9 cellular contexts compared by ENCODE assay signal in the genomic region with DNA sequence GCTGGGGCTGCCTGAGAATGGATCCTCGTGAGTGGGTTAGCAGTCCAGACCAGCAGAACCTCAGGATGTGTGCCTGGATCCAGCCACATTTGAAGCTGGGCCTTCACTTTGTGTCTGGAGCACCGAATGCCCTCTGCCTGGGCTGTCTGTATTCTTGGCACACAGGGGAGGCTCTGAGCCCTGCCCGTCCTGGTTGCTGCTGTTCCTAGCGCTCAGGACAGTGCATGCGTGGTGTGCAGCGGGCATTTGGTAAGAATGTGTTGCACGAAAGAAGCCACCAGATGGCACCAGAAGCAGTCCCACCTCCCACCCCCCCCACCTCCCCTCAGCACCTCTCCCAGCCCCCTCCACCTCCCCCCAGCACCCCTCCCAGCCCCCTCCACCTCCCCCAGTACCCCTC. TPM values are rescaled to one million over a fixed set of nuclear protein-coding genes. Genes with fewer than 3 reads are reported as not detected.
DNase-seq lines count a peak whose midpoint lies in the region; ATAC-seq, FAIRE-seq and TF ChIP-seq lines count a peak whose summit lies in the region.
"Had no signal": no experiment of that assay in that cellular context is flagged by ENCODE, and none has a peak within 500 bp of the region (broad histone marks: within the 10 kb centered on the region; RNA-seq: fewer than 3 reads in every experiment).

No MANE protein-coding gene starts in this region.

- no peaks in the 10 kb centered on the region for H3F3A ChIP-seq in OCI-LY1 (ENCODE audit: insufficient read depth, low read length)

- H3K4me1 ChIP-seq in OCI-LY1 (ENCODE audit: insufficient read depth, low read length, severe bottlenecking) = peaks cover 19% of the 10 kb centered on the region
- H3K4me1 ChIP-seq in keratinocyte (ENCODE audit: control insufficient read depth, extremely low read depth, insufficient read depth, low read length) = peaks cover 12% of the 10 kb centered on the region
- H3K4me1 ChIP-seq in tibial nerve = peaks cover 0 to 57% (median 26%) of the 10 kb centered on the region in 4 donors

- no peak overlapping the region for H3K4me2 ChIP-seq in OCI-LY1 (ENCODE audit: low read length)
- no peak overlapping the region for H3K4me2 ChIP-seq in keratinocyte (ENCODE audit: control insufficient read depth, extremely low read depth, insufficient read depth, low read depth, low read length)

- no peak overlapping the region for H3K9ac ChIP-seq in OCI-LY1 (ENCODE audit: low read length)
- no peak overlapping the region for H3K9ac ChIP-seq in keratinocyte (ENCODE audit: control insufficient read depth, extremely low read depth, insufficient read depth, low read length)

- TF ChIP-seq CTCF in OCI-LY1 (IDR thresholded peaks at IDR 0.05; ENCODE audit: low read length) = peak; percentile 19; the same call in 1 of the 2 replicates
- peak; percentile 11 to 71 (median 19) for TF ChIP-seq CTCF in keratinocyte (optimal IDR thresholded peaks at IDR 0.05 in 1 of 3, IDR thresholded peaks at IDR 0.05 in 1 of 3, conservative IDR thresholded peaks at IDR 0.05 in 1 of 3; ENCODE audit: extremely low read depth in 1 of 3, insufficient read depth in 2 of 3, low read length in 3 of 3)
- TF ChIP-seq CTCF in tibial nerve (IDR thresholded peaks at IDR 0.05) = peak; percentile 25 to 46 (median 32)

- H3K27me3 ChIP-seq in OCI-LY1 (ENCODE audit: insufficient read depth, low read length) (no peaks in the 10 kb centered on the region; the same call in 1 of the 2 replicates), keratinocyte (ENCODE audit: control insufficient read depth, extremely low read depth, insufficient read depth, low read length) (no peaks in the 10 kb centered on the region), tibial nerve (peaks cover 0 to 12% of the 10 kb centered on the region in 2 donors)

- 21 to 28% methylated on average over 6 to 7 of the region's 7 CpGs for WGBS in tibial nerve, 2 donors

- dilution Hi-C loops in keratinocyte (cut with MboI; ENCODE audit: extremely low pct_ligation_motif_present, low sequenced_read_pairs) = no loop called here

- H2AFZ ChIP-seq in OCI-LY1 (ENCODE audit: low read length) (no peak overlapping the region), keratinocyte (ENCODE audit: control insufficient read depth, low read length) (no peak overlapping the region)

- no peak for TF ChIP-seq POLR2A in GM12891 (IDR thresholded peaks at IDR 0.05; ENCODE audit: low read depth, low read length)
- TF ChIP-seq POLR2A in tibial nerve (IDR thresholded peaks at IDR 0.05) = no peak

- H3K27ac ChIP-seq in OCI-LY1 (ENCODE audit: low read depth, low read length, poor library complexity, severe bottlenecking) (no peak overlapping the region), keratinocyte (ENCODE audit: control insufficient read depth, insufficient read depth, low read length) (no peak overlapping the region), tibial nerve (no peak overlapping the region)
- H3K27ac ChIP-seq: epithelial cell of prostate had no signal

- DNase-seq in AG20443 (ENCODE audit: low spot score) (peak; percentile 64), GM12891 (ENCODE audit: insufficient read length, low spot score) (no peak), astrocyte of the hippocampus (ENCODE audit: low read depth, low spot score) (peak; percentile 74), keratinocyte (ENCODE audit: low read depth, low spot score) (no peak), tibial nerve (ENCODE audit: low spot score in 2 of 2) (peak in 1 of 2 donors; percentile 44)

- ATAC-seq in HG03521 (IDR thresholded peaks at IDR 0.05; ENCODE audit: unreplicated experiment) = no peak
- no peak for ATAC-seq in GM21576 (IDR thresholded peaks at IDR 0.05; ENCODE audit: unreplicated experiment)

- TF ChIP-seq EP300 in tibial nerve (IDR thresholded peaks at IDR 0.05) = no peak

- H3K4me3 ChIP-seq in OCI-LY1 (ENCODE audit: low read depth, low read length, poor library complexity, severe bottlenecking) (no peak overlapping the region), keratinocyte (ENCODE audit: control insufficient read depth in 2 of 3, extremely low read depth in 1 of 3, insufficient read depth in 2 of 3, low read depth in 1 of 3, low read length in 3 of 3) (no peak overlapping the region), tibial nerve (no peak overlapping the region)

- FAIRE-seq in GM12891 (lab: Jason Lieb, UNC) (peak; percentile 80), keratinocyte (lab: Jason Lieb, UNC) (no peak)

- H3K79me2 ChIP-seq in OCI-LY1 (ENCODE audit: insufficient read depth, low read length) = no peaks in the 10 kb centered on the region
- H3K79me2 ChIP-seq in keratinocyte (ENCODE audit: control insufficient read depth, insufficient read depth, low read length) = no peaks in the 10 kb centered on the region

- no peaks in the 10 kb centered on the region for H3K9me3 ChIP-seq in OCI-LY1 (ENCODE audit: low read length)
- peaks cover 2% of the 10 kb centered on the region for H3K9me3 ChIP-seq in keratinocyte (ENCODE audit: control insufficient read depth, low read depth, low read length)
- no peaks in the 10 kb centered on the region for H3K9me3 ChIP-seq in tibial nerve

- H3K9me1 ChIP-seq in keratinocyte (ENCODE audit: control insufficient read depth, extremely low read depth, insufficient read depth, low read length) = no peaks in the 10 kb centered on the region

- H4K20me1 ChIP-seq in OCI-LY1 (ENCODE audit: insufficient read depth, low read length) (no peaks in the 10 kb centered on the region), keratinocyte (ENCODE audit: control insufficient read depth, extremely low read depth, insufficient read depth, low read length) (peaks cover 3% of the 10 kb centered on the region)

- no peaks in the 10 kb centered on the region for H3K9me2 ChIP-seq in OCI-LY1 (ENCODE audit: low read depth, low read length)

- no peaks in the 10 kb centered on the region for H3K36me3 ChIP-seq in OCI-LY1 (ENCODE audit: insufficient read depth, low read length)
- H3K36me3 ChIP-seq in keratinocyte (ENCODE audit: control insufficient read depth in 2 of 2, extremely low read depth in 1 of 2, insufficient read depth in 2 of 2, low read length in 2 of 2) = peaks cover 26 to 28% of the 10 kb centered on the region in 2 experiments
- H3K36me3 ChIP-seq in tibial nerve = peaks cover 0 to 44% (median 4%) of the 10 kb centered on the region in 3 donors

TF ChIP-seq in GM12891, 5 proteins besides CTCF, POLR2A, EP300 and RAD21 (continues in another document):
- TF ChIP-seq SPI1 (IDR thresholded peaks at IDR 0.05; ENCODE audit: low read depth, low read length) = no peak

RNA-seq across cellular contexts. Expression of gene MAPK11, which starts 4.1 kb away (rescaled TPM):
- polyA plus RNA-seq in GM12891 (2012; ENCODE audit: low read depth, missing spikeins) = 4.8 TPM
- 3.4 to 12.6 TPM (median 4.6 TPM) in 3 replicates for polyA plus RNA-seq in keratinocyte
- 2.1 TPM for polyA plus RNA-seq in keratinocyte (2011; ENCODE audit: low read depth)
- 4.8 and 9.8 TPM in 2 replicates for polyA plus RNA-seq in keratinocyte (2011; cell fraction: cytosol; rRNA removed)
- polyA plus RNA-seq in keratinocyte (2011; cell fraction: nucleus; rRNA removed) = 17.4 and 26.6 TPM in 2 replicates
- polyA plus RNA-seq in keratinocyte (2012; ENCODE audit: low replicate concordance) = 4.3 and 6.8 TPM in 2 replicates
- 6.5 to 11.9 TPM (median 11.8 TPM) in 3 replicates for polyA minus RNA-seq in keratinocyte
- polyA minus RNA-seq in keratinocyte (2011; cell fraction: cytosol; rRNA and poly(A)+ RNA removed) = 13.4 TPM
- polyA minus RNA-seq in keratinocyte (2011; cell fraction: nucleus; rRNA and poly(A)+ RNA removed) = 8.3 and 9.3 TPM in 2 replicates
- total RNA-seq in tibial nerve = 10 to 100 TPM in 3 of 4 donors, 1 to 10 TPM in 1; 8.7 to 33.3 (median 19.6) TPM

RNA-seq across cellular contexts. Expression of gene MAPK12, which starts 12.8 kb away (rescaled TPM):
- polyA plus RNA-seq in GM12891 (2012; ENCODE audit: low read depth, missing spikeins) = 11.3 TPM
- 10.1 to 17.9 TPM (median 11.1 TPM) in 3 replicates for polyA plus RNA-seq in keratinocyte
- 5.9 TPM for polyA plus RNA-seq in keratinocyte (2011; ENCODE audit: low read depth)
- polyA plus RNA-seq in keratinocyte (2011; cell fraction: cytosol; rRNA removed) = 6.1 and 11.8 TPM in 2 replicates
- polyA plus RNA-seq in keratinocyte (2011; cell fraction: nucleus; rRNA removed) = 41.3 and 53.1 TPM in 2 replicates
- polyA plus RNA-seq in keratinocyte (2012; ENCODE audit: low replicate concordance) = 4.9 and 11.0 TPM in 2 replicates
- 10.4 to 14.4 TPM (median 13.0 TPM) in 3 replicates for polyA minus RNA-seq in keratinocyte
- 17.8 TPM for polyA minus RNA-seq in keratinocyte (2011; cell fraction: cytosol; rRNA and poly(A)+ RNA removed)
- polyA minus RNA-seq in keratinocyte (2011; cell fraction: nucleus; rRNA and poly(A)+ RNA removed) = 16.7 and 19.8 TPM in 2 replicates
- 10 to 100 TPM; 12.3 to 32.0 (median 24.1) TPM for total RNA-seq in tibial nerve

RNA-seq across cellular contexts. Expression of gene HDAC10, which starts 23.2 kb away (rescaled TPM):
- 32.6 TPM for polyA plus RNA-seq in GM12891 (2012; ENCODE audit: low read depth, missing spikeins)
- polyA plus RNA-seq in keratinocyte = 4.7 to 12.4 TPM (median 8.2 TPM) in 3 replicates
- polyA plus RNA-seq in keratinocyte (2011; ENCODE audit: low read depth) = 5.6 TPM
- 0.89 and 2.7 TPM in 2 replicates for polyA plus RNA-seq in keratinocyte (2011; cell fraction: cytosol; rRNA removed)
- 43.4 and 61.6 TPM in 2 replicates for polyA plus RNA-seq in keratinocyte (2011; cell fraction: nucleus; rRNA removed)
- polyA plus RNA-seq in keratinocyte (2012; ENCODE audit: low replicate concordance) = 11.5 and 12.6 TPM in 2 replicates
- 5.8 to 12.8 TPM (median 6.0 TPM) in 3 replicates for polyA minus RNA-seq in keratinocyte
- polyA minus RNA-seq in keratinocyte (2011; cell fraction: cytosol; rRNA and poly(A)+ RNA removed) = 5.2 TPM
- 17.1 and 18.4 TPM in 2 replicates for polyA minus RNA-seq in keratinocyte (2011; cell fraction: nucleus; rRNA and poly(A)+ RNA removed)
- total RNA-seq in tibial nerve = 100 to 1,000 TPM in 1 of 4 donors, 10 to 100 TPM in 3; 41.2 to 105 (median 55.4) TPM

RNA-seq across cellular contexts. Expression of gene TUBGCP6, which starts 29.5 kb away (rescaled TPM):
- polyA plus RNA-seq in GM12891 (2012; ENCODE audit: low read depth, missing spikeins) = 25.2 TPM
- 10.1 to 19.0 TPM (median 11.6 TPM) in 3 replicates for polyA plus RNA-seq in keratinocyte
- polyA plus RNA-seq in keratinocyte (2011; ENCODE audit: low read depth) = 33.6 TPM
- polyA plus RNA-seq in keratinocyte (2011; cell fraction: cytosol; rRNA removed) = 2.6 and 5.4 TPM in 2 replicates
- 70.9 and 85.2 TPM in 2 replicates for polyA plus RNA-seq in keratinocyte (2011; cell fraction: nucleus; rRNA removed)
- polyA plus RNA-seq in keratinocyte (2012; ENCODE audit: low replicate concordance) = 14.1 and 15.8 TPM in 2 replicates
- polyA minus RNA-seq in keratinocyte = 13.7 to 24.3 TPM (median 21.4 TPM) in 3 replicates
- 19.2 TPM for polyA minus RNA-seq in keratinocyte (2011; cell fraction: cytosol; rRNA and poly(A)+ RNA removed)
- 39.8 and 40.1 TPM in 2 replicates for polyA minus RNA-seq in keratinocyte (2011; cell fraction: nucleus; rRNA and poly(A)+ RNA removed)
- total RNA-seq in tibial nerve = 100 to 1,000 TPM in 1 of 4 donors, 10 to 100 TPM in 3; 72.2 to 127 (median 78.6) TPM

RNA-seq across cellular contexts. Expression of gene PLXNB2, which starts 33.1 kb away (rescaled TPM):
- polyA plus RNA-seq in GM12891 (2012; ENCODE audit: low read depth, missing spikeins) = 57.5 TPM
- polyA plus RNA-seq in keratinocyte = 44.3 to 90.3 TPM (median 66.2 TPM) in 3 replicates
- 123 TPM for polyA plus RNA-seq in keratinocyte (2011; ENCODE audit: low read depth)
- 21.3 and 35.3 TPM in 2 replicates for polyA plus RNA-seq in keratinocyte (2011; cell fraction: cytosol; rRNA removed)
- 208 and 264 TPM in 2 replicates for polyA plus RNA-seq in keratinocyte (2011; cell fraction: nucleus; rRNA removed)
- polyA plus RNA-seq in keratinocyte (2012; ENCODE audit: low replicate concordance) = 81.4 and 94.0 TPM in 2 replicates
- 131 to 309 TPM (median 181 TPM) in 3 replicates for polyA minus RNA-seq in keratinocyte
- polyA minus RNA-seq in keratinocyte (2011; cell fraction: cytosol; rRNA and poly(A)+ RNA removed) = 135 TPM
- polyA minus RNA-seq in keratinocyte (2011; cell fraction: nucleus; rRNA and poly(A)+ RNA removed) = 352 and 408 TPM in 2 replicates
- 100 to 1,000 TPM; 135 to 193 (median 165) TPM for total RNA-seq in tibial nerve

Comparison
In these comparisons a context has a peak if more than half of its experiments do, and no peak if none do; other contexts are left out.
1. DNase-seq: peak in AG20443 (single experiment) and astrocyte of the hippocampus (single experiment); none in GM12891 (single experiment) and keratinocyte (single experiment).
2. Peak in every context shown above with its lines, with median percentiles within 50 percentile points of each other: CTCF ChIP-seq.